Comparison of ENCODE assay signal across 8 cellular contexts in genomic region chr7:93622036-93622714, GRCh38. TPM values are rescaled to one million over a fixed set of nuclear protein-coding genes. Genes with fewer than 3 reads are reported as not detected.
DNase-seq lines count a peak whose midpoint lies in the region; ATAC-seq, FAIRE-seq and TF ChIP-seq lines count a peak whose summit lies in the region.

No MANE protein-coding gene starts in this region.

- no peak for TF ChIP-seq RAD21 in HepG2 (CRISPR knock-in tag; IDR thresholded peaks at IDR 0.05)

- H3K27ac ChIP-seq in HepG2 (ENCODE audit: extremely low read length, insufficient read depth, low read length) (no peak overlapping the region), uterus (no peak overlapping the region)

- peaks cover 5% of the 10 kb centered on the region for H3K9me3 Mint-ChIP-seq in activated naive CD8-positive, alpha-beta T cell treated with anti-CD3 and anti-CD28 coated beads, Interleukin-2, amount 50 U/mL, for 24 hours

- DNase-seq in GM10248 (ENCODE audit: extremely low spot score) (no peak), SW480 (ENCODE audit: low spot score) (peak; percentile 86), HepG2 (ENCODE audit: low spot score) (peak; percentile 20), sciatic nerve (ENCODE audit: low spot score) (no peak), uterus (no peak)
- no peak for DNase-seq in activated naive CD8-positive, alpha-beta T cell treated with anti-CD3 and anti-CD28 coated beads, Interleukin-2, amount 50 U/mL, for 24 hours

- no peak overlapping the region for H3K9ac ChIP-seq in HepG2 (ENCODE audit: insufficient read depth, low read depth, low read length)

- ATAC-seq in HepG2 (peak; percentile 99), HG02763 (IDR thresholded peaks at IDR 0.05; ENCODE audit: unreplicated experiment) (no peak), sciatic nerve (no peak)
- ATAC-seq in activated naive CD8-positive, alpha-beta T cell treated with anti-CD3 and anti-CD28 coated beads, Interleukin-2, amount 50 U/mL, for 24 hours: no peak

- no peaks in the 10 kb centered on the region for H3K9me3 ChIP-seq in HepG2 (ENCODE audit: low read length)
- H3K9me3 ChIP-seq in uterus: no peaks in the 10 kb centered on the region

- H3K4me3 ChIP-seq in HepG2 (replicated peaks in 1 of 3; ENCODE audit: insufficient read depth in 1 of 3, low read depth in 2 of 3, low read length in 3 of 3) (no peak overlapping the region), uterus (no peak overlapping the region)

- BruUV-seq in HepG2 (replicated peaks; lab: Mats Ljungman, UMichigan): no TSS peak

- peak; percentile 54 for FAIRE-seq in HepG2 (lab: Jason Lieb, UNC)

- H2AFZ ChIP-seq in HepG2 (ENCODE audit: low read length): no peak overlapping the region

- H3K4me3 Mint-ChIP-seq in activated naive CD8-positive, alpha-beta T cell treated with anti-CD3 and anti-CD28 coated beads, Interleukin-2, amount 50 U/mL, for 24 hours: no peak overlapping the region

- peak; percentile 25 for TF ChIP-seq CTCF in GM10248 (IDR thresholded peaks at IDR 0.05; ENCODE audit: control extremely low read depth, extremely low read depth, low read depth, missing control alignments)
- TF ChIP-seq CTCF in LNCAP (IDR thresholded peaks at IDR 0.05): peak; percentile 41
- TF ChIP-seq CTCF in HepG2 (CRISPR knock-in tag; IDR thresholded peaks at IDR 0.05): peak; percentile 31
- peak in 2 of 4 experiments; percentile 9 to 12 for TF ChIP-seq CTCF in uterus (IDR thresholded peaks at IDR 0.05)

- no peak overlapping the region for H3K4me2 ChIP-seq in HepG2 (ENCODE audit: low read depth, low read length)

- 1% methylated on average over 10 of the region's 10 CpGs for WGBS in HepG2 (ENCODE audit: low lambda C conversion rate)

- H3K4me1 Mint-ChIP-seq in activated naive CD8-positive, alpha-beta T cell treated with anti-CD3 and anti-CD28 coated beads, Interleukin-2, amount 50 U/mL, for 24 hours: no peaks in the 10 kb centered on the region

- TF ChIP-seq POLR2A in HepG2 (IDR thresholded peaks at IDR 0.05; ENCODE audit: insufficient read depth in 1 of 2, low read depth in 2 of 2, low read length in 2 of 2) (no peak), uterus (IDR thresholded peaks at IDR 0.05) (no peak)

- no peaks in the 10 kb centered on the region; the same call in 1 of the 2 replicates for H3K4me1 ChIP-seq in HepG2 (ENCODE audit: insufficient read depth, low read length)
- H3K4me1 ChIP-seq in uterus: no peaks in the 10 kb centered on the region

- CTCF ChIA-PET in GM10248 (lab: Yijun Ruan, JAX): interaction anchor here (0.8 to 2.0 kb wide), 5 partner anchors 9 to 811 kb away, joined by 3 to 6 read pairs (median 4); no protein-coding TSS in a partner anchor
- CTCF ChIA-PET in HepG2 (lab: Yijun Ruan, JAX; ENCODE audit: low intra/inter-chr PET ratio, low total read pairs): no interaction called here

- POLR2A ChIA-PET in GM10248 (lab: Yijun Ruan, JAX): no interaction called here
- POLR2A ChIA-PET in HepG2 (lab: Yijun Ruan, JAX): no interaction called here

- no peaks in the 10 kb centered on the region for H3K27me3 Mint-ChIP-seq in activated naive CD8-positive, alpha-beta T cell treated with anti-CD3 and anti-CD28 coated beads, Interleukin-2, amount 50 U/mL, for 24 hours

- in situ Hi-C loops in HepG2 (cut with HindIII; ENCODE audit: extremely low pct_ligation_motif_present, low pct_unique_long_range_greater_than_20kb): no loop called here

- no peaks in the 10 kb centered on the region for H3K36me3 ChIP-seq in HepG2 (replicated peaks in 1 of 2; ENCODE audit: control insufficient read depth in 1 of 2, insufficient read depth in 2 of 2, low read length in 2 of 2)
- no peaks in the 10 kb centered on the region for H3K36me3 ChIP-seq in uterus

- no peaks in the 10 kb centered on the region for H3K79me2 ChIP-seq in HepG2 (ENCODE audit: insufficient read depth, low read length)

- TF ChIP-seq EP300 in HepG2 (IDR thresholded peaks at IDR 0.05; ENCODE audit: low read depth in 2 of 2, low read length in 2 of 2) (no peak), HepG2 (CRISPR knock-in tag; IDR thresholded peaks at IDR 0.05; ENCODE audit: borderline replicate concordance) (no peak)

- H3K27ac Mint-ChIP-seq in activated naive CD8-positive, alpha-beta T cell treated with anti-CD3 and anti-CD28 coated beads, Interleukin-2, amount 50 U/mL, for 24 hours: no peak overlapping the region

- no peaks in the 10 kb centered on the region for H3K27me3 ChIP-seq in HepG2 (ENCODE audit: control insufficient read depth in 1 of 2, insufficient read depth in 2 of 2, low read length in 2 of 2)
- H3K27me3 ChIP-seq in uterus: no peaks in the 10 kb centered on the region

- H4K20me1 ChIP-seq in HepG2 (ENCODE audit: insufficient read depth, low read length): no peaks in the 10 kb centered on the region

- H3K36me3 Mint-ChIP-seq in activated naive CD8-positive, alpha-beta T cell treated with anti-CD3 and anti-CD28 coated beads, Interleukin-2, amount 50 U/mL, for 24 hours (ENCODE audit: low read depth): no peaks in the 10 kb centered on the region

- intact Hi-C loops in HepG2 (cut with micrococcal nuclease; ENCODE audit: unreplicated experiment) (no loop called here), sciatic nerve (cut with DNase I) (no loop called here), uterus (cut with DNase I; ENCODE audit: low total_unique reads) (no loop called here)

TF ChIP-seq in HepG2, 621 proteins besides CTCF, POLR2A, EP300 and RAD21 (continues in another document):
- TF ChIP-seq PHB2 (IDR thresholded peaks at IDR 0.05; ENCODE audit: partially characterized antibody): no peak
- TF ChIP-seq THAP7 (CRISPR knock-in tag; IDR thresholded peaks at IDR 0.05): no peak
- TF ChIP-seq ARID3A (IDR thresholded peaks at IDR 0.05; ENCODE audit: low read depth, low read length): 0 out of 2 replicates have a peak, but pooled peaks have one; percentile 28
- TF ChIP-seq ZNF484 (CRISPR knock-in tag; IDR thresholded peaks at IDR 0.05; ENCODE audit: borderline replicate concordance, low read depth): no peak
- TF ChIP-seq ZNF276 (CRISPR knock-in tag; IDR thresholded peaks at IDR 0.05; ENCODE audit: low read depth): no peak
- TF ChIP-seq ELF3 (CRISPR knock-in tag; IDR thresholded peaks at IDR 0.05): no peak

RNA-seq across cellular contexts. Expression of gene CALCR, which starts 47.7 kb away (rescaled TPM):
- total RNA-seq in HepG2 (2016; rRNA removed; fragmentation: Illumina TruSeq; extraction: Trizol) (not detected in 2 replicates), sciatic nerve (0.62 TPM), uterus (under 1 TPM in 2 of 4 donors, not detected in 2; 0.15 to 0.26 TPM)
- not detected in 2 replicates for total RNA-seq in HepG2 (2016; cell fraction: cytosol; rRNA removed; fragmentation: Illumina TruSeq; extraction: Trizol; ENCODE audit: low read depth)
- total RNA-seq in HepG2 (2016; cell fraction: insoluble cytoplasmic fraction; rRNA removed; fragmentation: Illumina TruSeq; extraction: Trizol): not detected in 2 replicates
- not detected in 2 replicates for total RNA-seq in HepG2 (2016; cell fraction: membrane; rRNA removed; fragmentation: Illumina TruSeq; extraction: Trizol)
- total RNA-seq in HepG2 (2016; cell fraction: nucleus; rRNA removed; fragmentation: Illumina TruSeq; extraction: Trizol): not detected in 2 replicates
- not detected in 2 replicates for polyA plus RNA-seq in HepG2 (2011; rRNA removed)
- not detected in 2 replicates for polyA plus RNA-seq in HepG2 (2011; cell fraction: cytosol; rRNA removed)
- not detected in 2 replicates for polyA plus RNA-seq in HepG2 (2011; cell fraction: nucleus; rRNA removed)
- polyA plus RNA-seq in HepG2 (2012): 0.04 TPM in 1 of 2 replicates, not detected in the other
- polyA plus RNA-seq in HepG2 (2016; cell fraction: cytosol; fragmentation: Illumina TruSeq; extraction: Trizol; ENCODE audit: low read depth): not detected in 2 replicates
- polyA plus RNA-seq in HepG2 (2016; cell fraction: insoluble cytoplasmic fraction; fragmentation: Illumina TruSeq; extraction: Trizol; ENCODE audit: low read depth): not detected in 2 replicates
- not detected in 2 replicates for polyA plus RNA-seq in HepG2 (2016; cell fraction: membrane; fragmentation: Illumina TruSeq; extraction: Trizol; ENCODE audit: low read depth)
- polyA plus RNA-seq in HepG2 (2016; cell fraction: nucleus; fragmentation: Illumina TruSeq; extraction: Trizol; ENCODE audit: insufficient read depth, low read depth): not detected in 2 replicates
- polyA minus RNA-seq in HepG2 (2011; rRNA and poly(A)+ RNA removed; ENCODE audit: low replicate concordance): not detected in 2 replicates
- polyA minus RNA-seq in HepG2 (2011; cell fraction: cytosol; rRNA and poly(A)+ RNA removed): not detected in 2 replicates
- not detected in 2 replicates for polyA minus RNA-seq in HepG2 (2011; cell fraction: nucleus; rRNA and poly(A)+ RNA removed)

Comparison
In these comparisons a context has a peak if more than half of its experiments do, and no peak if none do; other contexts are left out.
1. DNase-seq: peak in SW480 (single experiment) and HepG2 (single experiment); none in GM10248 (single experiment), sciatic nerve (single experiment), uterus (0 of 2) and activated naive CD8-positive, alpha-beta T cell treated with anti-CD3 and anti-CD28 coated beads, Interleukin-2, amount 50 U/mL, for 24 hours (single experiment).